17 cellular contexts compared by ENCODE assay signal in genomic region chr19:45794627-45795026, GRCh38. TPM values are rescaled to one million over a fixed set of nuclear protein-coding genes. Genes with fewer than 3 reads are reported as not detected.
"Had no signal": no experiment of that assay in that cellular context is flagged by ENCODE, and none has a peak within 500 bp of the region (broad histone marks: within the 10 kb centered on the region; RNA-seq: fewer than 3 reads in every experiment).

No MANE protein-coding gene starts in this region.

- H3K9me3 Mint-ChIP-seq: activated CD4-positive, alpha-beta T cell treated with anti-CD3 and anti-CD28 coated beads, Interleukin-2, amount 10 ng/mL, durations not matched to agents 7 days and 5 days had no signal

- H3K27me3 ChIP-seq: gastrocnemius medialis had no signal

- H3K4me3 ChIP-seq: gastrocnemius medialis, heart left ventricle, mucosa of descending colon, smooth muscle cell had no signal

- H3K27ac ChIP-seq: gastrocnemius medialis, heart left ventricle, parathyroid adenoma had no signal

- DNase-seq: activated CD4-positive, alpha-beta T cell treated with anti-CD3 and anti-CD28 coated beads, Interleukin-2, amount 10 ng/mL, durations not matched to agents 7 days and 5 days; activated CD4-positive, CD25-positive, alpha-beta regulatory T cell; activated gamma-delta T cell; gastrocnemius medialis; heart left ventricle; mesenchymal stem cell; mucosa of descending colon; naive B cell; SK-N-SH; stimulated activated naive CD4-positive, alpha-beta T cell had no signal

- H3K27ac Mint-ChIP-seq: activated CD4-positive, alpha-beta T cell treated with anti-CD3 and anti-CD28 coated beads, Interleukin-2, amount 10 ng/mL, durations not matched to agents 7 days and 5 days; activated naive CD8-positive, alpha-beta T cell had no signal

- H3K4me3 Mint-ChIP-seq: activated CD4-positive, alpha-beta T cell treated with anti-CD3 and anti-CD28 coated beads, Interleukin-2, amount 10 ng/mL, durations not matched to agents 7 days and 5 days; activated naive CD8-positive, alpha-beta T cell had no signal

- H3K9me3 ChIP-seq: gastrocnemius medialis, heart left ventricle, mucosa of descending colon, SK-N-SH had no signal

- ATAC-seq: esophagus mucosa, gastrocnemius medialis, heart left ventricle, mucosa of descending colon, sciatic nerve had no signal

- H3K36me3 Mint-ChIP-seq: naive B cell had no signal

RNA-seq across cellular contexts. Expression of gene RSPH6A, which starts 20.5 kb away (rescaled TPM):
- total RNA-seq: gastrocnemius medialis, heart left ventricle, smooth muscle cell, urinary bladder had no signal
- polyA plus RNA-seq: heart left ventricle, liver, urinary bladder had no signal
